Comparison of ENCODE assay signal across 21 cellular contexts in genomic region chr13:106384516-106384915, GRCh38.
"Had no signal": no experiment of that assay in that cellular context is flagged by ENCODE, and none has a peak within 500 bp of the region (broad histone marks: within the 10 kb centered on the region; RNA-seq: fewer than 3 reads in every experiment).

No MANE protein-coding gene starts in this region.

- H3K27ac ChIP-seq: PC-9, Peyer's patch, SJCRH30 had no signal

- H2AFZ ChIP-seq: PC-9 had no signal

- DNase-seq: KBM-7; NCI-H1092; NCI-H1105 treated with DMSO at 0.1 percent for 48 hours; NCI-H1417 treated with DMSO at 0.1 percent for 48 hours; NCI-H146; NCI-H1694 treated with DMSO at 0.1 percent for 48 hours; NCI-H1930; NCI-H2081; NCI-H2107; NCI-H2227 treated with DMSO at 0.1 percent for 48 hours; NCI-H524 treated with DMSO at 0.1 percent for 48 hours; NCI-H69; NCI-H774; NK-92 treated with Interleukin-12 subunit alpha and Interleukin-12 subunit beta, amount 100 ng/mL, for 24 hours; OCI-M1; PC-9; Peyer's patch; SHP77 treated with DMSO at 0.1 percent for 48 hours; SJCRH30 had no signal

- H3K4me1 ChIP-seq: Peyer's patch, SJCRH30 had no signal

- ATAC-seq: Right ventricle myocardium inferior, SK-N-SH treated with all-trans-retinoic acid at 6 μM for 48 hours had no signal

- H3K36me3 ChIP-seq: Peyer's patch, SJCRH30 had no signal

- H3K4me2 ChIP-seq: PC-9 had no signal

- H3K4me3 ChIP-seq: PC-9, Peyer's patch, SJCRH30 had no signal

- H3K9me3 ChIP-seq: Peyer's patch, SJCRH30 had no signal

- H3K27me3 ChIP-seq: Peyer's patch, SJCRH30 had no signal
